ENCODE assay signal across 1 cellular context in genomic region chr12:108425238-108425795, GRCh38.
TF ChIP-seq lines count a peak whose summit lies in the region.

No MANE protein-coding gene starts in this region.

TF ChIP-seq in H1, 55 proteins besides CTCF, POLR2A, EP300 and RAD21 (continued from another document):
- no peak for TF ChIP-seq RXRA (IDR thresholded peaks at IDR 0.05; ENCODE audit: insufficient read depth, low read depth, low read length)
- TF ChIP-seq SUZ12 (IDR thresholded peaks at IDR 0.05; ENCODE audit: low read length) = no peak
- TF ChIP-seq EZH2 (IDR thresholded peaks at IDR 0.05; ENCODE audit: low read depth, low read length, severe bottlenecking) = no peak
- TF ChIP-seq BCL11A (IDR thresholded peaks at IDR 0.05; ENCODE audit: low read depth in 2 of 2, low read length in 2 of 2) = no peak
- no peak for TF ChIP-seq KDM5A (IDR thresholded peaks at IDR 0.05; ENCODE audit: low read length)
- no peak for TF ChIP-seq RBBP5 (IDR thresholded peaks at IDR 0.05; ENCODE audit: borderline replicate concordance, low read depth, low read length)
- no peak for TF ChIP-seq SP2 (IDR thresholded peaks at IDR 0.05; ENCODE audit: low read length)
- no peak for TF ChIP-seq CTBP2 (IDR thresholded peaks at IDR 0.05; ENCODE audit: borderline replicate concordance, insufficient read depth, insufficient read length, low read length)
